Comparison of ENCODE assay signal across 18 cellular contexts in genomic region chr2:187307606-187308005, GRCh38.
DNase-seq lines count a peak whose midpoint lies in the region; ATAC-seq, FAIRE-seq and TF ChIP-seq lines count a peak whose summit lies in the region.
"Had no signal": no experiment of that assay in that cellular context is flagged by ENCODE, and none has a peak within 500 bp of the region (broad histone marks: within the 10 kb centered on the region; RNA-seq: fewer than 3 reads in every experiment).

No MANE protein-coding gene starts in this region.

- no peak overlapping the region for H3K9ac ChIP-seq in astrocyte (ENCODE audit: low read length)

- H3K9me3 ChIP-seq in astrocyte (ENCODE audit: insufficient read depth, low read depth, low read length) = no peaks in the 10 kb centered on the region

- H3K27ac Mint-ChIP-seq in astrocyte (ENCODE audit: unreplicated experiment) = no peak overlapping the region
- peak overlapping the region; percentile 79 for H3K27ac Mint-ChIP-seq in chondrocyte (ENCODE audit: unreplicated experiment)
- H3K27ac Mint-ChIP-seq: CD4-positive, alpha-beta memory T cell; GM23338; H9 had no signal

- H2AFZ ChIP-seq in astrocyte (ENCODE audit: low read depth, low read length) = no peak overlapping the region
- H2AFZ ChIP-seq: GM23338 had no signal

- H3K27me3 Mint-ChIP-seq in astrocyte (ENCODE audit: low read depth, unreplicated experiment) (no peaks in the 10 kb centered on the region), chondrocyte (ENCODE audit: low read depth) (no peaks in the 10 kb centered on the region)
- H3K27me3 Mint-ChIP-seq: CD4-positive, alpha-beta memory T cell had no signal

- H3K4me1 Mint-ChIP-seq in astrocyte (ENCODE audit: low read depth, unreplicated experiment) (peaks cover 2% of the 10 kb centered on the region), chondrocyte (ENCODE audit: low read depth) (peaks cover 20% of the 10 kb centered on the region)
- H3K4me1 Mint-ChIP-seq: CD4-positive, alpha-beta memory T cell had no signal

- no peaks in the 10 kb centered on the region for H3K79me2 ChIP-seq in astrocyte (ENCODE audit: insufficient read depth, low read length)

- TF ChIP-seq CTCF in astrocyte (IDR thresholded peaks at IDR 0.05; ENCODE audit: insufficient read depth, low read depth, low read length) (no peak), chondrocyte (IDR thresholded peaks at IDR 0.05) (no peak), fibroblast of pulmonary artery (IDR thresholded peaks at IDR 0.05; ENCODE audit: low read length, missing control alignments) (no peak)

- H3K9me3 Mint-ChIP-seq in astrocyte (ENCODE audit: unreplicated experiment) = no peaks in the 10 kb centered on the region
- H3K9me3 Mint-ChIP-seq in chondrocyte (ENCODE audit: low read depth) = peaks cover 3% of the 10 kb centered on the region

- H3K27ac ChIP-seq in astrocyte (ENCODE audit: low read depth, low read length) = no peak overlapping the region

- no peak overlapping the region for H3K4me3 Mint-ChIP-seq in astrocyte (ENCODE audit: unreplicated experiment)
- no peak overlapping the region for H3K4me3 Mint-ChIP-seq in chondrocyte (ENCODE audit: unreplicated experiment)
- H3K4me3 Mint-ChIP-seq: CD4-positive, alpha-beta memory T cell; GM23338; H9 had no signal

- no peaks in the 10 kb centered on the region for H3K4me1 ChIP-seq in astrocyte (ENCODE audit: insufficient read depth, low read length)

- H3K4me3 ChIP-seq in astrocyte (ENCODE audit: insufficient read depth, low read depth, low read length) (no peak overlapping the region), fibroblast of pulmonary artery (replicated peaks; ENCODE audit: low read depth, low read length) (no peak overlapping the region)
- H3K4me3 ChIP-seq: GM23338 had no signal

- FAIRE-seq in astrocyte (lab: Jason Lieb, UNC) = no peak
- FAIRE-seq: GM12891, GM18507 had no signal

- no peaks in the 10 kb centered on the region for H3K36me3 ChIP-seq in astrocyte (ENCODE audit: insufficient read depth, low read length)

- no peaks in the 10 kb centered on the region for H4K20me1 ChIP-seq in astrocyte (ENCODE audit: insufficient read depth, low read length)

- H3K4me2 ChIP-seq in astrocyte (ENCODE audit: low read length) = no peak overlapping the region
- H3K4me2 ChIP-seq: GM23338 had no signal

- DNase-seq in astrocyte (ENCODE audit: low read depth) (peak; percentile 36), chondrocyte (ENCODE audit: low spot score) (no peak), fibroblast of pulmonary artery (ENCODE audit: low read depth) (peak; percentile 41), GDM1 (lab: John Stamatoyannopoulos, UW) (no peak)
- DNase-seq: C1 segment of cervical spinal cord; CD4-positive, alpha-beta memory T cell; COR-L47; DMS 273 treated with DMSO at 0.1 percent for 48 hours; DMS79; EL; GF-D8; H9 had no signal

- no peak for ATAC-seq in GM21723 (IDR thresholded peaks at IDR 0.05; ENCODE audit: unreplicated experiment)
- ATAC-seq in GM18870 (IDR thresholded peaks at IDR 0.05; ENCODE audit: unreplicated experiment) = no peak
- ATAC-seq: GM23338, HCT116 had no signal

- no peaks in the 10 kb centered on the region for H3K36me3 Mint-ChIP-seq in astrocyte (ENCODE audit: low read depth, unreplicated experiment)
- H3K36me3 Mint-ChIP-seq in chondrocyte (ENCODE audit: low read depth) = peaks cover 1% of the 10 kb centered on the region
- H3K36me3 Mint-ChIP-seq: CD4-positive, alpha-beta memory T cell had no signal

- no peaks in the 10 kb centered on the region for H3K27me3 ChIP-seq in astrocyte (ENCODE audit: insufficient read depth, low read length)

Comparison
In these comparisons a context has a peak if more than half of its experiments do, and no peak if none do; other contexts are left out.
1. DNase-seq: peak in astrocyte (single experiment) and fibroblast of pulmonary artery (single experiment); none in chondrocyte (single experiment) and GDM1 (single experiment).